17 cellular contexts compared by ENCODE assay signal in the genomic region with DNA sequence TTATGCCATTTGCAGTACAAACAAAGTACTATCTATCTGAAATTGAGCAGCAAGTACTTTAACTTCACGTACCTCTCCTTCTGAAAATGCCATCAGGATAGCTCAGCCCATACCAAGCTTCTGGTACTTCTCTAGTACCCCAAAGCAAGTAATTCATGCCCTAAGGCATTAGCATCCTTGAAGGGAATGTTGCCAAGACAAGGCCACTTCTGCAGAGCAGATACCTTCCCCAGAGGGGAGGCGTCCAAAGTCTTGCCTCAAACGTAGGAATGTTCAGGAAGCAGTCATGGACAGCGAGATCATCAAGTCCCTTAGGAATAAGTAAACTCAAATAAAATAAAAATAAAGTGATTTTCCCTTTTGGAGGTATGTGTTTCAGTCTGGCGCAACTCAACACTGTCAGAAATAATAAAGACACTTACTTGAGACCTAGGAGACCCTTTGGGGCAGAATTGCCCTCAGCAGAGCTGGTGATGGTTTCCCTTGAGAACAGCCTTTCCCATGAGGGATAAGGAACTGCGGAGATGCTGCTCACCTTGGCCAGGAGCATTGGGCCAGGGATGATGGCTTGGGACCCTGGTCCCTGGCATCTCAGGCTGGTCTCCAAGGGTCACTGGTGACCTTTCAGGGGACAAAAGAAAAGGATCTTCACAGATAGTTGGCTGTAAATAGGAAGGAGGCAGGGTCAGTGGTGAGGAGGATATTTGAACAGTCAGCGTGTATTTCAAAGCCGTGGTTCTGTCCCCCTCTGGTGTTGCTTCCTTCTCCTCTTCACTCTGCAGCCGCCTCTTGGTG.
"Had no signal": no experiment of that assay in that cellular context is flagged by ENCODE, and none has a peak within 500 bp of the region (broad histone marks: within the 10 kb centered on the region; RNA-seq: fewer than 3 reads in every experiment).

No MANE protein-coding gene starts in this region.

- H3K9me3 ChIP-seq: esophagus muscularis mucosa, gastrocnemius medialis, upper lobe of left lung had no signal

- H3K4me3 Mint-ChIP-seq: activated CD4-positive, alpha-beta T cell treated with anti-CD3 and anti-CD28 coated beads, Interleukin-2, amount 10 ng/mL, durations not matched to agents 7 days and 5 days; activated naive CD4-positive, alpha-beta T cell treated with anti-CD3 and anti-CD28 coated beads, Interleukin-2, amount 50 U/mL, for 24 hours; mesothelial cell of epicardium; T-helper 1 cell treated with Interleukin-12 subunit alpha and Interleukin-12 subunit beta and Interleukin-4 antibody, amounts not matched to agents 30 μg/mL and 1 μg/mL, for 36 hours had no signal

- H3K27me3 ChIP-seq: brain microvascular endothelial cell, esophagus muscularis mucosa, gastrocnemius medialis, upper lobe of left lung had no signal

- H3K27ac ChIP-seq: brain microvascular endothelial cell, esophagus muscularis mucosa, gastrocnemius medialis, upper lobe of left lung had no signal

- H3K36me3 Mint-ChIP-seq: activated naive CD4-positive, alpha-beta T cell treated with anti-CD3 and anti-CD28 coated beads, Interleukin-2, amount 50 U/mL, for 24 hours had no signal

- H3K36me3 ChIP-seq: brain microvascular endothelial cell, esophagus muscularis mucosa, gastrocnemius medialis, upper lobe of left lung had no signal

- H3K9me3 Mint-ChIP-seq: activated CD4-positive, alpha-beta T cell treated with anti-CD3 and anti-CD28 coated beads, Interleukin-2, amount 10 ng/mL, durations not matched to agents 7 days and 5 days; activated naive CD4-positive, alpha-beta T cell treated with anti-CD3 and anti-CD28 coated beads, Interleukin-2, amount 50 U/mL, for 24 hours; activated T-helper 2 cell treated with anti-CD3 and anti-CD28 coated beads, Interferon-gamma antibody, Interleukin-2, Interleukin-4, amounts not matched to agents 10 μg/mL and 5 μg/mL and 100 μg/mL, durations not matched to agents 14 hours and 24 hours and 36 hours; mesothelial cell of epicardium; T-helper 1 cell treated with Interleukin-12 subunit alpha and Interleukin-12 subunit beta and Interleukin-4 antibody, amounts not matched to agents 30 μg/mL and 1 μg/mL, for 36 hours had no signal

- ATAC-seq: gastrocnemius medialis, right cardiac atrium, SK-N-SH treated with all-trans-retinoic acid at 6 μM for 48 hours had no signal

- DNase-seq: activated CD4-positive, alpha-beta T cell treated with anti-CD3 and anti-CD28 coated beads, Interleukin-2, amount 10 ng/mL, durations not matched to agents 7 days and 5 days; activated CD4-positive, CD25-positive, alpha-beta regulatory T cell; activated T-cell treated with anti-CD3 and anti-CD28 coated beads for 4 hours; amniotic stem cell; brain microvascular endothelial cell; gastrocnemius medialis; kidney glomerular epithelial cell; posterior cingulate gyrus; right cardiac atrium; stimulated activated naive CD4-positive, alpha-beta T cell; upper lobe of left lung had no signal

- H3K27ac Mint-ChIP-seq: activated CD4-positive, alpha-beta T cell treated with anti-CD3 and anti-CD28 coated beads, Interleukin-2, amount 10 ng/mL, durations not matched to agents 7 days and 5 days; activated naive CD4-positive, alpha-beta T cell treated with anti-CD3 and anti-CD28 coated beads, Interleukin-2, amount 50 U/mL, for 24 hours; activated T-helper 2 cell treated with anti-CD3 and anti-CD28 coated beads, Interferon-gamma antibody, Interleukin-2, Interleukin-4, amounts not matched to agents 10 μg/mL and 5 μg/mL and 100 μg/mL, durations not matched to agents 14 hours and 24 hours and 36 hours; mesothelial cell of epicardium; T-helper 1 cell treated with Interleukin-12 subunit alpha and Interleukin-12 subunit beta and Interleukin-4 antibody, amounts not matched to agents 30 μg/mL and 1 μg/mL, for 36 hours had no signal

- H3K4me1 Mint-ChIP-seq: activated CD4-positive, alpha-beta T cell treated with anti-CD3 and anti-CD28 coated beads, Interleukin-2, amount 10 ng/mL, durations not matched to agents 7 days and 5 days; activated naive CD4-positive, alpha-beta T cell treated with anti-CD3 and anti-CD28 coated beads, Interleukin-2, amount 50 U/mL, for 24 hours had no signal

- H3K4me1 ChIP-seq: gastrocnemius medialis, upper lobe of left lung had no signal

- H3K27me3 Mint-ChIP-seq: activated CD4-positive, alpha-beta T cell treated with anti-CD3 and anti-CD28 coated beads, Interleukin-2, amount 10 ng/mL, durations not matched to agents 7 days and 5 days; activated naive CD4-positive, alpha-beta T cell treated with anti-CD3 and anti-CD28 coated beads, Interleukin-2, amount 50 U/mL, for 24 hours had no signal

- H3K4me3 ChIP-seq: esophagus muscularis mucosa, gastrocnemius medialis, upper lobe of left lung had no signal
